ENCODE assay signal across 29 cellular contexts in the genomic region with DNA sequence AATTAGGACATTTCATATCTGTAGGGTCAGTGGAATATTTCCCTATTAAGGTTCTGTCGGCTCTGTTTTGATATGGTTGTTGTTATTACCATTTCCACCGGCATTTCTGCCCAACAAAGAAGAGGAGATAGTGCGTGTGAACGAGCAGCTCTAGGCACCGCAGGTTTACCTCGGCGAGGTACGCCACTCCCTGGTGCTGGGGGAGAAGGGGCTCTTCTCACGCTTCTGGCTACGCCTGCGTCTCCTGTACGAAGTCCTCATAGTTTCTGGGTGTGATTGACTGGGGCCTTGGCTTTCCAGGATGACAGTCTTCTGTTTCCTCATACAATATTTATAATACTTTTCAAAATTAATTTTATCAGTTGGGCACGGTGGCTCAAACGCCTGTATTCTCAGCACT.
"Had no signal": no experiment of that assay in that cellular context is flagged by ENCODE, and none has a peak within 500 bp of the region (broad histone marks: within the 10 kb centered on the region; RNA-seq: fewer than 3 reads in every experiment).

No MANE protein-coding gene starts in this region.

- H3K4me3 ChIP-seq: esophagus muscularis mucosa, gastroesophageal sphincter had no signal

- H3K27me3 ChIP-seq: brain microvascular endothelial cell, esophagus muscularis mucosa, foreskin keratinocyte, gastroesophageal sphincter had no signal

- H3K9me3 Mint-ChIP-seq: activated CD8-positive, alpha-beta T cell treated with anti-CD3 and anti-CD28 coated beads for 36 hours; activated naive CD4-positive, alpha-beta T cell treated with anti-CD3 and anti-CD28 coated beads, Interleukin-2, amount 50 U/mL, for 24 hours; activated naive CD8-positive, alpha-beta T cell treated with anti-CD3 and anti-CD28 coated beads, Interleukin-2, amount 10 ng/mL, durations not matched to agents 7 days and 5 days; activated T-cell treated with anti-CD3 and anti-CD28 coated beads, Interleukin-2, amount 50 U/mL, for 4 hours; activated T-helper 17 cell treated with anti-CD3 and anti-CD28 coated beads, Interleukin-2, amount 50 U/mL, for 72 hours; T-helper 2 cell treated with Interferon-gamma antibody and Interleukin-4, amounts not matched to agents 5 μg/mL and 100 μg/mL, for 36 hours had no signal

- H3K27ac Mint-ChIP-seq: activated B cell treated with CpG ODN at 0.5 μM for 24 hours; activated CD8-positive, alpha-beta T cell treated with anti-CD3 and anti-CD28 coated beads for 36 hours; activated naive CD4-positive, alpha-beta T cell treated with anti-CD3 and anti-CD28 coated beads, Interleukin-2, amount 50 U/mL, for 24 hours; activated naive CD8-positive, alpha-beta T cell treated with anti-CD3 and anti-CD28 coated beads, Interleukin-2, amount 10 ng/mL, durations not matched to agents 7 days and 5 days; activated T-helper 17 cell treated with anti-CD3 and anti-CD28 coated beads, Interleukin-2, amount 50 U/mL, for 72 hours; effector memory CD8-positive, alpha-beta T cell; T-helper 2 cell treated with Interferon-gamma antibody and Interleukin-4, amounts not matched to agents 5 μg/mL and 100 μg/mL, for 36 hours had no signal

- H3K4me1 Mint-ChIP-seq: activated B cell treated with CpG ODN at 0.5 μM for 24 hours; activated naive CD4-positive, alpha-beta T cell treated with anti-CD3 and anti-CD28 coated beads, Interleukin-2, amount 50 U/mL, for 24 hours; activated T-helper 17 cell treated with anti-CD3 and anti-CD28 coated beads, Interleukin-2, amount 50 U/mL, for 72 hours had no signal

- H3K27ac ChIP-seq: brain microvascular endothelial cell, esophagus muscularis mucosa, foreskin keratinocyte, gastroesophageal sphincter, WERI-Rb-1 had no signal

- H3K27me3 Mint-ChIP-seq: activated B cell treated with CpG ODN at 0.5 μM for 24 hours; activated CD8-positive, alpha-beta T cell treated with anti-CD3 and anti-CD28 coated beads for 36 hours; activated naive CD4-positive, alpha-beta T cell treated with anti-CD3 and anti-CD28 coated beads, Interleukin-2, amount 50 U/mL, for 24 hours; activated naive CD8-positive, alpha-beta T cell treated with anti-CD3 and anti-CD28 coated beads, Interleukin-2, amount 10 ng/mL, durations not matched to agents 7 days and 5 days; activated T-helper 17 cell treated with anti-CD3 and anti-CD28 coated beads, Interleukin-2, amount 50 U/mL, for 72 hours; central memory CD8-positive, alpha-beta T cell; effector memory CD8-positive, alpha-beta T cell; T-helper 17 cell had no signal

- H3K4me1 ChIP-seq: esophagus muscularis mucosa, foreskin keratinocyte, gastroesophageal sphincter had no signal

- H3K9me3 ChIP-seq: esophagus muscularis mucosa, gastroesophageal sphincter had no signal

- DNase-seq: activated B cell treated with CpG ODN at 0.5 μM for 24 hours; activated CD4-positive, alpha-beta T cell treated with anti-CD3 and anti-CD28 coated beads for 48 hours; activated CD4-positive, alpha-beta T cell treated with anti-CD3 and anti-CD28 coated beads, Interleukin-2, amount 50 U/mL, for 1 hour; activated CD4-positive, alpha-beta T cell treated with anti-CD3 and anti-CD28 coated beads, Interleukin-2, amount 50 U/mL, for 48 hours; activated CD8-positive, alpha-beta memory T cell treated with anti-CD3 and anti-CD28 coated beads for 24 hours; activated CD8-positive, alpha-beta T cell treated with anti-CD3 and anti-CD28 coated beads for 36 hours; activated effector memory CD4-positive, alpha-beta T cell treated with Interleukin-2 at 50 U/mL for 16 hours; activated gamma-delta T cell treated with Interleukin-2 at 50 U/mL for 16 hours; activated naive CD4-positive, alpha-beta T cell treated with Interleukin-2 at 50 U/mL for 16 hours; activated naive CD8-positive, alpha-beta T cell treated with anti-CD3 and anti-CD28 coated beads, Interleukin-2, amount 10 ng/mL, durations not matched to agents 7 days and 5 days; activated T-cell treated with anti-CD3 and anti-CD28 coated beads, Interleukin-2, amount 50 U/mL, for 4 hours; brain microvascular endothelial cell; cortex of kidney; dermis blood vessel endothelial cell; effector CD4-positive, alpha-beta T cell; effector memory CD8-positive, alpha-beta T cell; erythroblast; foreskin keratinocyte; T-helper 1 cell; T-helper 17 cell; T1000; WERI-Rb-1 had no signal

- ATAC-seq: activated CD4-positive, CD25-positive, alpha-beta regulatory T cell treated with anti-CD3 and anti-CD28 coated beads, Interleukin-2, amount 50 U/mL, for 24 hours; activated CD8-positive, alpha-beta T cell treated with anti-CD3 and anti-CD28 coated beads for 36 hours; activated T-cell treated with anti-CD3 and anti-CD28 coated beads, Interleukin-2, amount 50 U/mL, for 4 hours; activated T-helper 17 cell treated with anti-CD3 and anti-CD28 coated beads, Interleukin-2, amount 50 U/mL, for 72 hours; effector memory CD8-positive, alpha-beta T cell; foreskin keratinocyte; gastroesophageal sphincter; T-helper 17 cell had no signal

- H3K4me3 Mint-ChIP-seq: activated B cell treated with CpG ODN at 0.5 μM for 24 hours; activated CD8-positive, alpha-beta T cell treated with anti-CD3 and anti-CD28 coated beads for 36 hours; activated naive CD4-positive, alpha-beta T cell treated with anti-CD3 and anti-CD28 coated beads, Interleukin-2, amount 50 U/mL, for 24 hours; activated naive CD8-positive, alpha-beta T cell treated with anti-CD3 and anti-CD28 coated beads, Interleukin-2, amount 10 ng/mL, durations not matched to agents 7 days and 5 days; activated T-cell treated with anti-CD3 and anti-CD28 coated beads, Interleukin-2, amount 50 U/mL, for 4 hours; activated T-helper 17 cell treated with anti-CD3 and anti-CD28 coated beads, Interleukin-2, amount 50 U/mL, for 72 hours; central memory CD8-positive, alpha-beta T cell; effector memory CD8-positive, alpha-beta T cell; T-helper 17 cell; T-helper 2 cell treated with Interferon-gamma antibody and Interleukin-4, amounts not matched to agents 5 μg/mL and 100 μg/mL, for 36 hours had no signal
